Comparison of ENCODE assay signal across 8 cellular contexts in genomic region chr1:63367218-63368103, GRCh38. TPM values are rescaled to one million over a fixed set of nuclear protein-coding genes. Genes with fewer than 3 reads are reported as not detected.
DNase-seq lines count a peak whose midpoint lies in the region; ATAC-seq and TF ChIP-seq lines count a peak whose summit lies in the region.

ALG6 (plus strand) TSS chr1:63367627; CDS start chr1:63370978, 3,351 bp downstream.

- peak within 1 kb of the TSS; percentile 84 for H3K27ac Mint-ChIP-seq in HFFc6
- H3K27ac Mint-ChIP-seq in activated naive CD4-positive, alpha-beta T cell treated with anti-CD3 and anti-CD28 coated beads for 36 hours, result peak within 1 kb of the TSS; percentile 65

- H3K36me3 ChIP-seq in GM06990 (ENCODE audit: control insufficient read depth, insufficient read depth, low read length), result peaks cover 1% of the 10 kb centered on the region; the same call in 1 of the 2 replicates
- peaks cover 0 to 13% of the 10 kb centered on the region in 2 donors for H3K36me3 ChIP-seq in gastroesophageal sphincter
- H3K36me3 ChIP-seq in neutrophil, result peaks cover 18% of the 10 kb centered on the region

- WGBS in gastroesophageal sphincter (ENCODE audit: low coverage in 1 of 2), 2 donors, result 14% methylated on average over 1 of the region's 77 CpGs; no CpG with 5 or more reads in 1 of the 2 donors

- no peak for TF ChIP-seq EP300 in gastroesophageal sphincter (IDR thresholded peaks at IDR 0.05)

- H3K27me3 Mint-ChIP-seq in HFFc6 (ENCODE audit: insufficient read depth), result peaks cover under 1% of the 10 kb centered on the region; the same call in 1 of the 2 replicates
- peaks cover 3% of the 10 kb centered on the region for H3K27me3 Mint-ChIP-seq in activated naive CD4-positive, alpha-beta T cell treated with anti-CD3 and anti-CD28 coated beads for 36 hours (ENCODE audit: low read depth)

- peaks cover 19% of the 10 kb centered on the region for H3K4me1 Mint-ChIP-seq in HFFc6 (ENCODE audit: low read depth)
- peaks cover 21% of the 10 kb centered on the region for H3K4me1 Mint-ChIP-seq in activated naive CD4-positive, alpha-beta T cell treated with anti-CD3 and anti-CD28 coated beads for 36 hours (ENCODE audit: low read depth)

- H3K27ac ChIP-seq in gastroesophageal sphincter (peak within 1 kb of the TSS; percentile 37 to 89 (median 83)), neutrophil (peak within 1 kb of the TSS; percentile 60), substantia nigra (ENCODE audit: low read depth, low read length, poor library complexity, severe bottlenecking) (peak within 1 kb of the TSS; percentile 79)

- H3K36me3 Mint-ChIP-seq in HFFc6 (ENCODE audit: low read depth), result no peaks in the 10 kb centered on the region
- H3K36me3 Mint-ChIP-seq in activated naive CD4-positive, alpha-beta T cell treated with anti-CD3 and anti-CD28 coated beads for 36 hours (ENCODE audit: low read depth), result peaks cover 15% of the 10 kb centered on the region

- peak; percentile 63 for TF ChIP-seq POLR2A in gastroesophageal sphincter (IDR thresholded peaks at IDR 0.05)

- intact Hi-C loops in activated naive CD4-positive, alpha-beta T cell treated with anti-CD3 and anti-CD28 coated beads for 36 hours (cut with micrococcal nuclease), result loop anchor here (1.0 to 5.0 kb wide), 6 partner anchors 44 to 931 kb away; partner anchors contain the start of genes ATG4C, EFCAB7, ITGB3BP and PGM1

- H3K27me3 ChIP-seq in GM06990 (replicated peaks; ENCODE audit: control insufficient read depth, insufficient read depth, low read length) (no peaks in the 10 kb centered on the region), gastroesophageal sphincter (no peaks in the 10 kb centered on the region), neutrophil (peaks cover 6% of the 10 kb centered on the region)

- peak within 1 kb of the TSS; percentile 80 for H3K4me3 ChIP-seq in GM06990 (replicated peaks; ENCODE audit: low read depth, low read length)
- peak within 1 kb of the TSS; percentile 65 to 86 for H3K4me3 ChIP-seq in gastroesophageal sphincter
- H3K4me3 ChIP-seq in neutrophil (ENCODE audit: low read depth in 1 of 2, low read length in 1 of 2), result peak within 1 kb of the TSS; percentile 70 to 85

- CTCF ChIA-PET in activated naive CD4-positive, alpha-beta T cell treated with anti-CD3 and anti-CD28 coated beads for 36 hours (lab: Charles Lee), result interaction anchor here (0.6 kb wide), 1 partner anchor 164 kb away, joined by 3 read pairs; no protein-coding TSS in a partner anchor

- H3K9me3 ChIP-seq in gastroesophageal sphincter (no peaks in the 10 kb centered on the region), neutrophil (no peaks in the 10 kb centered on the region)

- no peaks in the 10 kb centered on the region for H3K9me3 Mint-ChIP-seq in HFFc6
- H3K9me3 Mint-ChIP-seq in activated naive CD4-positive, alpha-beta T cell treated with anti-CD3 and anti-CD28 coated beads for 36 hours, result no peaks in the 10 kb centered on the region

- DNase-seq in GM06990 (ENCODE audit: extremely low read depth, insufficient read length) (peak; percentile 97), HFFc6 (peak; percentile 83), MV-4-11 (lab: John Stamatoyannopoulos, UW) (peak; percentile 87), SK-N-DZ (ENCODE audit: low spot score) (peak; percentile 91), substantia nigra (lab: John Stamatoyannopoulos, UW) (peak; percentile 29 to 97 (median 87))
- DNase-seq in activated naive CD4-positive, alpha-beta T cell treated with anti-CD3 and anti-CD28 coated beads for 36 hours, result peak; percentile 91

- TF ChIP-seq CTCF in GM06990 (IDR thresholded peaks at IDR 0.05; ENCODE audit: insufficient read depth, low read length, poor library complexity, severe bottlenecking) (no peak), HFFc6 (IDR thresholded peaks at IDR 0.05) (no peak; the same call in 1 of the 2 replicates), gastroesophageal sphincter (IDR thresholded peaks at IDR 0.05) (peak in 2 of 4 experiments; percentile 36 to 49), neutrophil (IDR thresholded peaks at IDR 0.05) (peak; percentile 33)

- H3K4me1 ChIP-seq in gastroesophageal sphincter (peaks cover 0 to 17% (median 3%) of the 10 kb centered on the region in 3 donors), neutrophil (ENCODE audit: control insufficient read depth in 1 of 2, insufficient read depth in 1 of 2, low read depth in 1 of 2, low read length in 1 of 2) (peaks cover 14 to 16% of the 10 kb centered on the region in 2 experiments)

- ATAC-seq in gastroesophageal sphincter, result peak; percentile 97

- peak within 1 kb of the TSS; percentile 99 for H3K4me3 Mint-ChIP-seq in HFFc6
- H3K4me3 Mint-ChIP-seq in activated naive CD4-positive, alpha-beta T cell treated with anti-CD3 and anti-CD28 coated beads for 36 hours, result peak within 1 kb of the TSS; percentile 83

RNA-seq across cellular contexts. Expression of gene ALG6, which starts in this region (rescaled TPM):
- 1 to 10 TPM; 6.7 to 9.0 (median 7.7) TPM for total RNA-seq in HFFc6 (2021; fragmentation: NEBNext Ultra II Directional; extraction: Animal tissue kit (Norgen Biotek cat#: 25700))
- 11.7 and 12.7 TPM in 2 replicates for polyA plus RNA-seq in SK-N-DZ (2014; cell fraction: cytosol; rRNA removed)
- polyA plus RNA-seq in SK-N-DZ (2014; cell fraction: nucleus; rRNA removed), result 40.5 and 51.8 TPM in 2 replicates
- total RNA-seq in activated naive CD4-positive, alpha-beta T cell treated with anti-CD3 and anti-CD28 coated beads for 36 hours, result 10 to 100 TPM; 11.0 to 13.5 TPM
- total RNA-seq in gastroesophageal sphincter, result 1 to 10 TPM; 4.6 to 9.0 (median 5.7) TPM

Comparison
In these comparisons a context has a peak if more than half of its experiments do, and no peak if none do; other contexts are left out.
1. Peak in every context shown above with its lines: DNase-seq, ATAC-seq, H3K4me3 ChIP-seq and H3K27ac ChIP-seq.